1 cellular context compared by ENCODE assay signal in the genomic region with DNA sequence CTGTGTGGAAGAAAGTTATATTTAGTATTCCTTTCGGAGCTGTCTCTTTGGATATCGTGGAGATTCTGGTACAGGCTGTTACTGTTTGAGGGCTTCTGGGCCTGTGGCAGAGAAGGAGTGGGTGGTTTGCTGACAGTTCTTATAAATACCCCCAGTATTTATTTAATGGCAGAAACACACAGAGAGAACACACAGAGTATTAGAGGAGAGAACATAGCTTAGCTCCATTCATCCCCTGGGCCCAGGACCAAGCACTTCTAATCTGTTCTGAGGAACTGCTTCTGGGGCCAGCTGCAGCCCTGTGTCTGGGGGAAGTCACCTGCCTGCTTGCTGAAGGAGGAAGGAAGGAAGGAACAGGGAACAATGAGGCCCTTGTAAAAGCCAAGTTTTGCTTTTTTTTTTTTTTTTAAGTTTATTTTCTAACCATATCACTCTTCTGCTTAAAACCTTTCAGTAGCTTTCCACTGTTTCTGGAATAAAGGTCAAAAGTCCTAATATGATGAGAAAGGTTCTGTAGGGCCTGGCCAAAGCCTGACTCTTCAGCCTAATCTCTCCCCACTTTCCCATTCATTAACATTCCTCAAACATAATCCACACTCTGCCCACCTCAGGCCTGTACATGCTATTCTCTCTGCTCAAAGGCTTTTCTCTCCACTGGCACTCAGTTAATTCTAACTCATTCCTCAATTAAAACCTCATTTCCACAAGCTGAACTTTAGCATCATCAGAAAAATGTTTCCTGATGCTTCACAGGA.
TF ChIP-seq lines count a peak whose summit lies in the region.

No MANE protein-coding gene starts in this region.

TF ChIP-seq in K562, 482 proteins besides CTCF, POLR2A, EP300 and RAD21 (continued from another document):
- TF ChIP-seq, protein P1, sequence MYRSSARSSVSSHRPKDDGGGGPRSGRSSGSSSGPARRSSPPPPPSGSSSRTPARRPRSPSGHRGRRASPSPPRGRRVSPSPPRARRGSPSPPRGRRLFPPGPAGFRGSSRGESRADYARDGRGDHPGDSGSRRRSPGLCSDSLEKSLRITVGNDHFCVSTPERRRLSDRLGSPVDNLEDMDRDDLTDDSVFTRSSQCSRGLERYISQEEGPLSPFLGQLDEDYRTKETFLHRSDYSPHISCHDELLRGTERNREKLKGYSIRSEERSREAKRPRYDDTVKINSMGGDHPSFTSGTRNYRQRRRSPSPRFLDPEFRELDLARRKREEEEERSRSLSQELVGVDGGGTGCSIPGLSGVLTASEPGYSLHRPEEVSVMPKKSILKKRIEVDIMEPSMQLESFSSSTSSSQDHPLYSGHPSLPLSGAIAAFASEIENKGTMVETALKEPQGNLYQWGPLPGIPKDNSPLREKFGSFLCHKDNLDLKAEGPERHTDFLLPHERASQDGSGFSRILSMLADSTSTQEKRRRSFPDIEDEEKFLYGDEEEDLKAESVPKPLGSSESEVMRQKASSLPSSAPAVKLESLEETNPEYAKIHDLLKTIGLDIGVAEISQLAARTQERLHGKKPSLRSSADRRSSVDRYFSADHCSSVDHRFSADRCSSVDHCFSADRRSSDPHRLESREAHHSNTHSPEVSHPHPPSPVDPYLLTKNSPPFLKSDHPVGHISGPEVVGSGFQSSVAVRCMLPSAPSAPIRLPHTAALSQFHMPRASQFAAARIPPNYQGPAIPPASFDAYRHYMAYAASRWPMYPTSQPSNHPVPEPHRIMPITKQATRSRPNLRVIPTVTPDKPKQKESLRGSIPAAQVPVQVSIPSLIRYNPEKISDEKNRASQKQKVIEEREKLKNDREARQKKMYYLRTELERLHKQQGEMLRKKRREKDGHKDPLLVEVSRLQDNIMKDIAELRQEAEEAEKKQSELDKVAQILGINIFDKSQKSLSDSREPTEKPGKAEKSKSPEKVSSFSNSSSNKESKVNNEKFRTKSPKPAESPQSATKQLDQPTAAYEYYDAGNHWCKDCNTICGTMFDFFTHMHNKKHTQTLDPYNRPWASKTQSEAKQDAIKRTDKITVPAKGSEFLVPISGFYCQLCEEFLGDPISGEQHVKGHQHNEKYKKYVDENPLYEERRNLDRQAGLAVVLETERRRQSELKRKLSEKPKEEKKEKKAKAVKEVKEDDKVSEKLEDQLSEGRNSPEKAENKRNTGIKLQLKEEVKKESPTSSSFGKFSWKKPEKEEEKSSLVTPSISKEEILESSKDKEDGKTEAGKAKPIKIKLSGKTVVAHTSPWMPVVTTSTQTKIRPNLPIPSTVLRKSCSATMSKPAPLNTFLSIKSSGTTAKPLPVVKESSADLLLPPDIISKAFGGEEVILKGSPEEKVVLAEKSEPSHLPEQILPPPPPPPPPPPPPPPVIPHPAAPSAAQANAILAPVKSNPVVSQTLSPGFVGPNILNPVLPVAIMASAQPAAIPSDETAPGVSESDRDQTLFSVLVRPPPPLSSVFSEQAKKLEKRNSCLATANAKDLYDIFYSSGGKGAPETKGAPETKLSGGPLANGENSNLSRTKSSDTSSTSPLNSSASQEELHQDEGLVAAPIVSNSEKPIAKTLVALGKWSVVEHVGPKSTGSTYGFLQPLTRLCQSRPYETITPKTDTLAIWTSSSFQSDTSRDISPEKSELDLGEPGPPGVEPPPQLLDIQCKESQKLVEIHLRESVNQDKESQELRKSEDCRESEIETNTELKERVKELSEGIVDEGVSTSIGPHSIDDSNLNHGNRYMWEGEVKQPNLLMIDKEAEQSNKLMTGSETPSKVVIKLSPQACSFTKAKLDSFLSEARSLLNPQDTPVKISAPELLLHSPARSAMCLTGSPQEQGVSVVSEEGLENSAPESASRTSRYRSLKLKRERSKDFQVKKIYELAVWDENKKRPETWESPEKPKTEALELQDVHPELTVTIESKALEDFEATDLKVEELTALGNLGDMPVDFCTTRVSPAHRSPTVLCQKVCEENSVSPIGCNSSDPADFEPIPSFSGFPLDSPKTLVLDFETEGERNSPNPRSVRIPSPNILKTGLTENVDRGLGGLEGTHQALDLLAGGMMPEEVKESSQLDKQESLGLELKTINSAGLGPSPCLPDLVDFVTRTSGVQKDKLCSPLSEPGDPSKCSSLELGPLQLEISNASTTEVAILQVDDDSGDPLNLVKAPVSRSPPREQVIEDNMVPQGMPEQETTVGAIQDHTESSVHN (IDR thresholded peaks at IDR 0.05; ENCODE audit: borderline replicate concordance in 1 of 2, low read depth in 1 of 2), result no peak
- TF ChIP-seq BACH1 (tag; IDR thresholded peaks at IDR 0.05) (no peak), TAF9B (IDR thresholded peaks at IDR 0.05; ENCODE audit: partially characterized antibody) (no peak), ZNF766 (CRISPR knock-in tag; conservative IDR thresholded peaks at IDR 0.05) (no peak; the same call in 1 of the 2 replicates), PCBP1 (IDR thresholded peaks at IDR 0.05; ENCODE audit: low read depth, low read length, poor library complexity, severe bottlenecking) (no peak), MTA3 (IDR thresholded peaks at IDR 0.05; ENCODE audit: borderline replicate concordance) (0 out of 2 replicates have a peak, but pooled peaks have one; percentile 13), CREB5 (CRISPR knock-in tag; IDR thresholded peaks at IDR 0.05) (no peak), CHD4 (IDR thresholded peaks at IDR 0.05; ENCODE audit: insufficient read depth, insufficient replicate concordance, low read depth, low read length, poor library complexity, severe bottlenecking) (no peak), BRD9 (IDR thresholded peaks at IDR 0.05; ENCODE audit: low read depth, partially characterized antibody) (no peak), KLF13 (tag; IDR thresholded peaks at IDR 0.05; ENCODE audit: borderline replicate concordance, low read depth) (no peak), RUNX1 (IDR thresholded peaks at IDR 0.05; ENCODE audit: low read depth) (no peak), DPF2 (IDR thresholded peaks at IDR 0.05) (no peak), ARID3A (IDR thresholded peaks at IDR 0.05; ENCODE audit: borderline replicate concordance, low read depth, low read length) (no peak), SPI1 (IDR thresholded peaks at IDR 0.05; ENCODE audit: borderline replicate concordance, low read depth, low read length) (peak; percentile 81; the same call in 1 of the 2 replicates), ZNF407 (IDR thresholded peaks at IDR 0.05; ENCODE audit: low read depth) (no peak), NONO (IDR thresholded peaks at IDR 0.05; ENCODE audit: low read depth in 2 of 2, low read length in 1 of 2) (no peak), ZC3H8 (IDR thresholded peaks at IDR 0.05) (no peak), SMARCE1 (IDR thresholded peaks at IDR 0.05) (0 out of 2 replicates have a peak, but pooled peaks have one; percentile 56), GABPB1 (CRISPR knock-in tag; IDR thresholded peaks at IDR 0.05) (no peak), PTTG1 (tag; IDR thresholded peaks at IDR 0.05; ENCODE audit: low read depth) (no peak), FOXM1 (IDR thresholded peaks at IDR 0.05; ENCODE audit: low read depth) (no peak), FOXM1 (CRISPR knock-in tag; IDR thresholded peaks at IDR 0.05; ENCODE audit: low read depth) (no peak), BMI1 (IDR thresholded peaks at IDR 0.05; ENCODE audit: low read length) (no peak), ASH1L (IDR thresholded peaks at IDR 0.05; ENCODE audit: borderline replicate concordance, low read depth, partially characterized antibody) (peak; percentile 39), NELFE (IDR thresholded peaks at IDR 0.05; ENCODE audit: insufficient read depth, insufficient read length) (no peak), RBM17 (IDR thresholded peaks at IDR 0.05; ENCODE audit: borderline replicate concordance, low read depth, low read length) (no peak)
- TF ChIP-seq, protein P2, sequence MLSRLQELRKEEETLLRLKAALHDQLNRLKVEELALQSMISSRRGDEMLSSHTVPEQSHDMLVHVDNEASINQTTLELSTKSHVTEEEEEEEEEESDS (CRISPR knock-in tag; IDR thresholded peaks at IDR 0.05), result no peak
